ENCODE assay signal across 25 cellular contexts in the genomic region with DNA sequence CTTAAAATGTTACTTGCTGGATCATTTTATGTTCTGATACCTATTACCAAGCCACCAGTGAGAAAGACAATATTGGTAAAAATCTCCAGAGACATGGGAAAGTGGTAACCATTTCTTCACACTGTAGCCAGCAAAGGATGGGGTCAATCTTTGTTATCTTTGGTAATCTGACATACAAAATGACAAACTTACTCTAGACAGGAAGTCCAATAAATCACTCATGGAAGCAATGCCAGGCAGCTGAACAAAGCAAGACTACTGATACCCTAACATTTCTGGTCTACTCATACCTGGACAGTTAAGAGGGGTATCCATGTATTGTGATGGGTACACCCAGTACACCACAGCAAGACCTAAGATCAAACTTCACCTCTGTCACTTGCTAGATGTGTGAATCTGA. TPM values are rescaled to one million over a fixed set of nuclear protein-coding genes. Genes with fewer than 3 reads are reported as not detected.
DNase-seq lines count a peak whose midpoint lies in the region; ATAC-seq, FAIRE-seq and TF ChIP-seq lines count a peak whose summit lies in the region.
"Had no signal": no experiment of that assay in that cellular context is flagged by ENCODE, and none has a peak within 500 bp of the region (broad histone marks: within the 10 kb centered on the region; RNA-seq: fewer than 3 reads in every experiment).

No MANE protein-coding gene starts in this region.

- no peak overlapping the region for H3K4me3 Mint-ChIP-seq in activated naive CD4-positive, alpha-beta T cell treated with anti-CD3 and anti-CD28 coated beads, Interleukin-2, amount 50 U/mL, for 24 hours
- no peak overlapping the region for H3K4me3 Mint-ChIP-seq in activated naive CD4-positive, alpha-beta T cell treated with anti-CD3 and anti-CD28 coated beads, Interleukin-2, amount 10 ng/mL, durations not matched to agents 7 days and 5 days
- H3K4me3 Mint-ChIP-seq: activated T-helper 1 cell treated with anti-CD3 and anti-CD28 coated beads, Interleukin-12 subunit alpha, Interleukin-12 subunit beta, Interleukin-2, Interleukin-4 antibody, amounts not matched to agents 30 ng/mL and 10 ng/mL and 1 ng/mL, durations not matched to agents 14 hours and 24 hours and 36 hours; neural progenitor cell had no signal

- H3K9me3 ChIP-seq in endothelial cell of umbilical vein (replicated peaks; ENCODE audit: control insufficient read depth, insufficient read depth, low read length), result no peaks in the 10 kb centered on the region
- H3K9me3 ChIP-seq: thyroid gland had no signal

- no peaks in the 10 kb centered on the region for H3K36me3 ChIP-seq in endothelial cell of umbilical vein (ENCODE audit: control insufficient read depth in 2 of 2, extremely low read depth in 1 of 2, insufficient read depth in 2 of 2, low read length in 2 of 2)
- H3K36me3 ChIP-seq: thyroid gland had no signal

- FAIRE-seq in endothelial cell of umbilical vein (lab: Jason Lieb, UNC), result no peak
- FAIRE-seq: GM18507 had no signal

- dilution Hi-C loops in endothelial cell of umbilical vein (cut with MboI; ENCODE audit: extremely low pct_ligation_motif_present, low sequenced_read_pairs), result no loop called here

- peaks cover 92% of the 10 kb centered on the region for H3K79me2 ChIP-seq in endothelial cell of umbilical vein (ENCODE audit: control insufficient read depth, insufficient read depth, low read length)

- no peak overlapping the region for H3K4me3 ChIP-seq in endothelial cell of umbilical vein (replicated peaks in 1 of 3; ENCODE audit: insufficient read depth in 1 of 3, low read depth in 1 of 3, low read length in 3 of 3)
- H3K4me3 ChIP-seq: neural progenitor cell, thyroid gland had no signal

- peak overlapping the region; percentile 27 for H3K27ac Mint-ChIP-seq in activated naive CD4-positive, alpha-beta T cell treated with anti-CD3 and anti-CD28 coated beads, Interleukin-2, amount 50 U/mL, for 24 hours
- H3K27ac Mint-ChIP-seq in activated naive CD4-positive, alpha-beta T cell treated with anti-CD3 and anti-CD28 coated beads, Interleukin-2, amount 10 ng/mL, durations not matched to agents 7 days and 5 days, result no peak overlapping the region
- H3K27ac Mint-ChIP-seq: activated T-helper 1 cell treated with anti-CD3 and anti-CD28 coated beads, Interleukin-12 subunit alpha, Interleukin-12 subunit beta, Interleukin-2, Interleukin-4 antibody, amounts not matched to agents 30 ng/mL and 10 ng/mL and 1 ng/mL, durations not matched to agents 14 hours and 24 hours and 36 hours; neural progenitor cell had no signal

- CTCF ChIA-PET in activated naive CD4-positive, alpha-beta T cell treated with anti-CD3 and anti-CD28 coated beads, Interleukin-2, amount 10 ng/mL, durations not matched to agents 7 days and 5 days (lab: Charles Lee), result interaction anchor here (1.1 kb wide), 1 partner anchor 11 kb away, joined by 3 read pairs; no protein-coding TSS in a partner anchor
- CTCF ChIA-PET in endothelial cell of umbilical vein (lab: Charles Lee), result interaction anchor here (1.0 to 1.2 kb wide), 3 partner anchors 10 to 61 kb away, joined by 3 read pairs; no protein-coding TSS in a partner anchor

- H3K9me3 Mint-ChIP-seq in activated naive CD4-positive, alpha-beta T cell treated with anti-CD3 and anti-CD28 coated beads, Interleukin-2, amount 50 U/mL, for 24 hours, result no peaks in the 10 kb centered on the region
- H3K9me3 Mint-ChIP-seq in activated naive CD4-positive, alpha-beta T cell treated with anti-CD3 and anti-CD28 coated beads, Interleukin-2, amount 10 ng/mL, durations not matched to agents 7 days and 5 days, result no peaks in the 10 kb centered on the region
- H3K9me3 Mint-ChIP-seq: activated T-helper 1 cell treated with anti-CD3 and anti-CD28 coated beads, Interleukin-12 subunit alpha, Interleukin-12 subunit beta, Interleukin-2, Interleukin-4 antibody, amounts not matched to agents 30 ng/mL and 10 ng/mL and 1 ng/mL, durations not matched to agents 14 hours and 24 hours and 36 hours; CD4-positive, CD25-positive, alpha-beta regulatory T cell; neural progenitor cell had no signal

- H2AFZ ChIP-seq in endothelial cell of umbilical vein (ENCODE audit: low read depth, low read length), result no peak overlapping the region
- H2AFZ ChIP-seq: neural progenitor cell had no signal

- no peak for DNase-seq in activated naive CD4-positive, alpha-beta T cell treated with anti-CD3 and anti-CD28 coated beads, Interleukin-2, amount 10 ng/mL, durations not matched to agents 7 days and 5 days
- DNase-seq in MV-4-11 (lab: John Stamatoyannopoulos, UW) (peak; percentile 27), endothelial cell of umbilical vein (ENCODE audit: low read depth, low spot score) (peak; percentile 22), ACHN (no peak), DMS53 (lab: John Stamatoyannopoulos, UW) (no peak)
- DNase-seq: activated CD8-positive, alpha-beta memory T cell treated with anti-CD3 and anti-CD28 coated beads for 24 hours; CD4-positive, CD25-positive, alpha-beta regulatory T cell; DMS153; GF-D8; H7; islet precursor cell; left ventricle myocardium superior; NCI-H2081; NCI-H446; stimulated activated CD4-positive, alpha-beta T cell treated with anti-CD3 and anti-CD28 coated beads, Interleukin-4, amount 100 ng/mL, for 4 hours; stimulated activated naive CD8-positive, alpha-beta T cell treated with anti-CD3 and anti-CD28 coated beads, Interleukin-15, Interleukin-2, amounts not matched to agents 100 U/mL and 50 U/mL, for 24 hours; T-helper 9 cell; thyroid gland had no signal

- POLR2A ChIA-PET in endothelial cell of umbilical vein (lab: Charles Lee), result interaction anchor here (0.5 kb wide), 1 partner anchor 65 kb away, joined by 3 read pairs; no protein-coding TSS in a partner anchor

- no peaks in the 10 kb centered on the region for H3K9me1 ChIP-seq in endothelial cell of umbilical vein (replicated peaks; ENCODE audit: control insufficient read depth, extremely low read depth, insufficient read depth, low read length)

- TF ChIP-seq POLR2A in endothelial cell of umbilical vein (IDR thresholded peaks at IDR 0.05; ENCODE audit: low read depth, low read length), result no peak

- H3K27ac ChIP-seq in endothelial cell of umbilical vein (ENCODE audit: insufficient read depth, low read depth, low read length), result no peak overlapping the region
- H3K27ac ChIP-seq: neural progenitor cell, RWPE1, thyroid gland had no signal

- H3K36me3 Mint-ChIP-seq in activated naive CD4-positive, alpha-beta T cell treated with anti-CD3 and anti-CD28 coated beads, Interleukin-2, amount 50 U/mL, for 24 hours, result peaks cover 15% of the 10 kb centered on the region
- peaks cover 30% of the 10 kb centered on the region for H3K36me3 Mint-ChIP-seq in activated naive CD4-positive, alpha-beta T cell treated with anti-CD3 and anti-CD28 coated beads, Interleukin-2, amount 10 ng/mL, durations not matched to agents 7 days and 5 days

- no peak for ATAC-seq in GM19324 (IDR thresholded peaks at IDR 0.05; ENCODE audit: low FRiP score, unreplicated experiment)
- ATAC-seq: left ventricle myocardium superior; sciatic nerve; stimulated activated naive CD8-positive, alpha-beta T cell treated with anti-CD3 and anti-CD28 coated beads, Interleukin-15, Interleukin-2, amounts not matched to agents 100 U/mL and 50 U/mL, for 24 hours had no signal

- intact Hi-C loops in endothelial cell of umbilical vein (cut with micrococcal nuclease), result no loop called here

- no peak overlapping the region for H3K9ac ChIP-seq in endothelial cell of umbilical vein (replicated peaks; ENCODE audit: extremely low read depth, insufficient read depth, low read length)
- H3K9ac ChIP-seq: neural progenitor cell had no signal

- H3K27me3 Mint-ChIP-seq in activated naive CD4-positive, alpha-beta T cell treated with anti-CD3 and anti-CD28 coated beads, Interleukin-2, amount 50 U/mL, for 24 hours, result no peaks in the 10 kb centered on the region
- H3K27me3 Mint-ChIP-seq in activated naive CD4-positive, alpha-beta T cell treated with anti-CD3 and anti-CD28 coated beads, Interleukin-2, amount 10 ng/mL, durations not matched to agents 7 days and 5 days, result no peaks in the 10 kb centered on the region
- H3K27me3 Mint-ChIP-seq: CD4-positive, CD25-positive, alpha-beta regulatory T cell had no signal

- peaks cover 5% of the 10 kb centered on the region for H4K20me1 ChIP-seq in endothelial cell of umbilical vein (replicated peaks; ENCODE audit: control insufficient read depth, extremely low read depth, insufficient read depth, low read length)

- peaks cover 5% of the 10 kb centered on the region for H3K4me1 ChIP-seq in endothelial cell of umbilical vein (ENCODE audit: control insufficient read depth, extremely low read depth, insufficient read depth, low read length)
- H3K4me1 ChIP-seq: neural progenitor cell had no signal

- no peak overlapping the region for H3K4me2 ChIP-seq in endothelial cell of umbilical vein (ENCODE audit: insufficient read depth, low read length)
- H3K4me2 ChIP-seq: neural progenitor cell had no signal

- no TSS peak for BruUV-seq in endothelial cell of umbilical vein (replicated peaks; lab: Mats Ljungman, UMichigan)

- TF ChIP-seq CTCF in endothelial cell of umbilical vein (IDR thresholded peaks at IDR 0.05; ENCODE audit: extremely low read depth in 1 of 2, insufficient read depth in 1 of 2, low read depth in 1 of 2, low read length in 2 of 2), result no peak

- no peaks in the 10 kb centered on the region for H3K27me3 ChIP-seq in endothelial cell of umbilical vein (ENCODE audit: control insufficient read depth in 2 of 2, insufficient read depth in 2 of 2, low read length in 2 of 2)
- H3K27me3 ChIP-seq: neural progenitor cell, thyroid gland had no signal

- in situ Hi-C loops in ACHN (cut with HindIII; ENCODE audit: low pct_ligation_motif_present, low pct_unique_long_range_greater_than_20kb, low sequenced_read_pairs), result no loop called here

- H3K4me1 Mint-ChIP-seq in activated naive CD4-positive, alpha-beta T cell treated with anti-CD3 and anti-CD28 coated beads, Interleukin-2, amount 50 U/mL, for 24 hours, result peaks cover 65% of the 10 kb centered on the region
- H3K4me1 Mint-ChIP-seq in activated naive CD4-positive, alpha-beta T cell treated with anti-CD3 and anti-CD28 coated beads, Interleukin-2, amount 10 ng/mL, durations not matched to agents 7 days and 5 days, result peaks cover 28% of the 10 kb centered on the region
- H3K4me1 Mint-ChIP-seq: neural progenitor cell had no signal

TF ChIP-seq in endothelial cell of umbilical vein, 7 proteins besides CTCF, POLR2A, EP300 and RAD21 (continues in another document):
- peak; percentile 14 for TF ChIP-seq GATA2 (IDR thresholded peaks at IDR 0.05; ENCODE audit: insufficient read depth, insufficient read length, low read depth, low read length)
- no peak for TF ChIP-seq EZH2 (IDR thresholded peaks at IDR 0.05; ENCODE audit: borderline replicate concordance, low read depth, low read length, severe bottlenecking)

RNA-seq across cellular contexts. Expression of a gene that starts 19.0 kb away (rescaled TPM):
- total RNA-seq in endothelial cell of umbilical vein, result 93.9 and 94.8 TPM in 2 replicates
- 41.8 and 51.5 TPM in 2 replicates for polyA plus RNA-seq in endothelial cell of umbilical vein
- 65.2 and 76.7 TPM in 2 replicates for polyA plus RNA-seq in endothelial cell of umbilical vein (2011; cell fraction: cytosol; rRNA removed)
- polyA plus RNA-seq in endothelial cell of umbilical vein (2011; cell fraction: nucleus; rRNA removed), result 35.4 and 39.0 TPM in 2 replicates
- 78.0 and 101 TPM in 2 replicates for polyA plus RNA-seq in endothelial cell of umbilical vein (2012)
- polyA minus RNA-seq in endothelial cell of umbilical vein, result 49.6 and 54.7 TPM in 2 replicates
- 19.7 TPM for polyA minus RNA-seq in endothelial cell of umbilical vein (2011; cell fraction: cytosol; rRNA and poly(A)+ RNA removed)
- polyA minus RNA-seq in endothelial cell of umbilical vein (2011; cell fraction: nucleus; rRNA and poly(A)+ RNA removed), result 25.7 and 26.0 TPM in 2 replicates

Comparison
In these comparisons a context has a peak if more than half of its experiments do, and no peak if none do; other contexts are left out.
1. DNase-seq: peak in MV-4-11 (single experiment) and endothelial cell of umbilical vein (single experiment); none in activated naive CD4-positive, alpha-beta T cell treated with anti-CD3 and anti-CD28 coated beads, Interleukin-2, amount 10 ng/mL, durations not matched to agents 7 days and 5 days (single experiment), ACHN (single experiment) and DMS53 (single experiment).